In the genomic region with DNA sequence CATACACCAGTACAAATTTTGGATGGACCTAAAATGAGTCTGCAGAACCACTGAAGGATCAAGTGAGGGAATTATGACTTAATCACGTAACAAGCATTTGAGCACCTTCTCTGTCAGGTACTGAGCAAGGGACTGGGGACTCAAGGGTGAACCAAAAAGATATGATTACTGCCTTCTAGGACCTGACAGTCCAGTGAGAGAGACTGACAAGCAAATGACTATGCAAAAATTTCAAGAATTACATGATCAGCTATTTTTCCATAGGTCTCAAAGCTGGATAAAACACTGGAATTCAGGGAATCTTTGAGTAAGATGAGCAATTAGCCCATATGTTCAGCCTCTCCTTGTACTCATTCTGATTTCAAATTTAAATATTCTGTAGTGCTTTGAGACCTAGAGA, we compare ENCODE assay signal across 25 cellular contexts. TPM values are rescaled to one million over a fixed set of nuclear protein-coding genes. Genes with fewer than 3 reads are reported as not detected.
DNase-seq lines count a peak whose midpoint lies in the region; ATAC-seq, FAIRE-seq and TF ChIP-seq lines count a peak whose summit lies in the region.
"Had no signal": no experiment of that assay in that cellular context is flagged by ENCODE, and none has a peak within 500 bp of the region (broad histone marks: within the 10 kb centered on the region; RNA-seq: fewer than 3 reads in every experiment).

No MANE protein-coding gene starts in this region.

- H3K4me3 Mint-ChIP-seq in activated T-cell treated with anti-CD3 and anti-CD28 coated beads, Interleukin-2, amount 50 U/mL, for 24 hours, result no peak overlapping the region
- H3K4me3 Mint-ChIP-seq: CD14-positive monocyte had no signal

- H3K79me2 ChIP-seq in K562 (ENCODE audit: control insufficient read depth, insufficient read depth, low read length), result peaks cover 10% of the 10 kb centered on the region
- no peaks in the 10 kb centered on the region for H3K79me2 ChIP-seq in parathyroid adenoma

- no peak for FAIRE-seq in A549 (lab: Jason Lieb, UNC)
- peak; percentile 65 for FAIRE-seq in K562 (lab: Jason Lieb, UNC)
- FAIRE-seq: A204.1, GM12891, GM18507, H54 had no signal

- TF ChIP-seq RAD21 in A549 (conservative IDR thresholded peaks at IDR 0.05 in 1 of 2, IDR thresholded peaks at IDR 0.05 in 1 of 2), result no peak
- TF ChIP-seq RAD21 in K562 (CRISPR knock-in tag; conservative IDR thresholded peaks at IDR 0.05 in 1 of 2, IDR thresholded peaks at IDR 0.05 in 1 of 2), result no peak

- no peaks in the 10 kb centered on the region for H3K9me1 ChIP-seq in K562 (ENCODE audit: control insufficient read depth, insufficient read depth, low read length)

- DNase-seq in activated T-cell treated with anti-CD3 and anti-CD28 coated beads, Interleukin-2, amount 50 U/mL, for 24 hours, result no peak
- no peak for DNase-seq in activated T-cell treated with anti-CD3 and anti-CD28 coated beads, Interleukin-2, amount 50 U/mL, for 48 hours
- DNase-seq in A549 (ENCODE audit: low read depth in 1 of 2, low spot score in 1 of 2), result no peak
- peak in 2 of 4 experiments; percentile 37 to 43 for DNase-seq in K562 (ENCODE audit: extremely low read depth in 1 of 4, low spot score in 3 of 4)
- DNase-seq in NCI-H1105 (lab: John Stamatoyannopoulos, UW), result no peak
- no peak for DNase-seq in tibial nerve (ENCODE audit: low spot score in 2 of 2)
- DNase-seq: ACHN; AML-193; BE2C; CD4-positive, alpha-beta T cell; CD8-positive, alpha-beta memory T cell; DMS53; DMS79 treated with DMSO at 0.1 percent for 48 hours; GF-D8; GOT3; HFFc6 had no signal

- CTCF ChIA-PET in A549 (lab: Yijun Ruan, JAX) (interaction anchor here (1.5 kb wide), 1 partner anchor 18 kb away, joined by 3 read pairs; no protein-coding TSS in a partner anchor), K562 (lab: Yijun Ruan, JAX; ENCODE audit: low intra/inter-chr PET ratio) (no interaction called here)

- in situ Hi-C loops in K562 (cut with MboI), result no loop called here

- H3K4me1 Mint-ChIP-seq in activated T-cell treated with anti-CD3 and anti-CD28 coated beads, Interleukin-2, amount 50 U/mL, for 24 hours (ENCODE audit: low read depth), result peaks cover 30% of the 10 kb centered on the region

- peaks cover 12% of the 10 kb centered on the region; the same call in 2 of the 3 replicates for H3K4me1 ChIP-seq in A549
- peaks cover 14 to 19% of the 10 kb centered on the region in 2 experiments for H3K4me1 ChIP-seq in K562 (replicated peaks in 1 of 2; ENCODE audit: control insufficient read depth in 2 of 2, insufficient read depth in 2 of 2, low read length in 2 of 2)
- peaks cover 11% of the 10 kb centered on the region for H3K4me1 ChIP-seq in parathyroid adenoma
- peaks cover 0 to 10% (median 4%) of the 10 kb centered on the region in 4 donors for H3K4me1 ChIP-seq in tibial nerve
- H3K4me1 ChIP-seq: BE2C had no signal

- WGBS in A549 (ENCODE audit: missing lambda C conversion rate), result 100% methylated on average over 1 of the region's 1 CpG
- WGBS in K562 (ENCODE audit: insufficient coverage, low coverage, missing lambda C conversion rate), result 40% methylated on average over 1 of the region's 1 CpG
- 91 to 100% methylated on average over 1 of the region's 1 CpG for WGBS in tibial nerve, 2 donors

- H3K27ac ChIP-seq in A549 (no peak overlapping the region), K562 (ENCODE audit: extremely low read depth, low read depth, low read length) (no peak overlapping the region; the same call in 2 of the 3 replicates), parathyroid adenoma (peak overlapping the region; percentile 61), tibial nerve (no peak overlapping the region)
- H3K27ac ChIP-seq: 22Rv1; BLaER1 treated with 17β-estradiol and CSF1 and Interleukin-3, amounts not matched to agents 10 nM and 100 nM had no signal

- H2AFZ ChIP-seq in K562 (ENCODE audit: low read depth, low read length), result peak overlapping the region; percentile 76; the same call in 1 of the 2 replicates
- H2AFZ ChIP-seq in parathyroid adenoma, result no peak overlapping the region

- ATAC-seq in A549 (no peak), K562 (no peak; the same call in 2 of the 3 replicates)

- H3K36me3 ChIP-seq in K562 (ENCODE audit: control insufficient read depth, insufficient read depth, low read length) (peaks cover 21% of the 10 kb centered on the region; the same call in 2 of the 3 replicates), parathyroid adenoma (ENCODE audit: control insufficient read depth, insufficient read depth, low read length) (no peaks in the 10 kb centered on the region), tibial nerve (peaks cover 0 to 32% (median 0%) of the 10 kb centered on the region in 3 donors)

- H3K9ac ChIP-seq in K562 (ENCODE audit: insufficient read depth in 1 of 2, low read depth in 2 of 2, low read length in 2 of 2) (0 out of 4 replicates have a peak overlapping the region, but pooled peaks of 1 of the 2 experiments have one; percentile 28), parathyroid adenoma (no peak overlapping the region)
- H3K9ac ChIP-seq: BLaER1 treated with 17β-estradiol and CSF1 and Interleukin-3, amounts not matched to agents 10 nM and 100 nM had no signal

- no peak for TF ChIP-seq CTCF in A549 (IDR thresholded peaks at IDR 0.05)
- TF ChIP-seq CTCF in K562 (IDR thresholded peaks at IDR 0.05 in 2 of 3, conservative IDR thresholded peaks at IDR 0.05 in 1 of 3; ENCODE audit: insufficient read depth in 2 of 3, low read depth in 1 of 3, low read length in 3 of 3), result no peak
- no peak for TF ChIP-seq CTCF in parathyroid adenoma (IDR thresholded peaks at IDR 0.05)
- no peak for TF ChIP-seq CTCF in tibial nerve (IDR thresholded peaks at IDR 0.05)

- peaks cover 48% of the 10 kb centered on the region for H3K36me3 Mint-ChIP-seq in activated T-cell treated with anti-CD3 and anti-CD28 coated beads, Interleukin-2, amount 50 U/mL, for 24 hours (ENCODE audit: low read depth)

- intact Hi-C loops in K562 (cut with micrococcal nuclease), result no loop called here

- H3K27ac Mint-ChIP-seq in activated T-cell treated with anti-CD3 and anti-CD28 coated beads, Interleukin-2, amount 50 U/mL, for 24 hours, result peak overlapping the region; percentile 29
- H3K27ac Mint-ChIP-seq: CD14-positive monocyte; CD4-positive, alpha-beta T cell had no signal

- H4K20me1 ChIP-seq in K562 (replicated peaks; ENCODE audit: control insufficient read depth, insufficient read depth, low read length), result no peaks in the 10 kb centered on the region

- H3K27me3 Mint-ChIP-seq in activated T-cell treated with anti-CD3 and anti-CD28 coated beads, Interleukin-2, amount 50 U/mL, for 24 hours, result no peaks in the 10 kb centered on the region
- H3K27me3 Mint-ChIP-seq: CD4-positive, alpha-beta T cell; CD8-positive, alpha-beta memory T cell had no signal

- H3K4me2 ChIP-seq in A549 (no peak overlapping the region), K562 (ENCODE audit: insufficient read depth, low read length) (peak overlapping the region; percentile 29; the same call in 1 of the 2 replicates), parathyroid adenoma (ENCODE audit: low read length) (no peak overlapping the region)

- no peaks in the 10 kb centered on the region for H3K9me3 Mint-ChIP-seq in activated T-cell treated with anti-CD3 and anti-CD28 coated beads, Interleukin-2, amount 50 U/mL, for 24 hours
- H3K9me3 Mint-ChIP-seq: CD14-positive monocyte; CD4-positive, alpha-beta T cell; CD8-positive, alpha-beta memory T cell; HFFc6 had no signal

- POLR2A ChIA-PET in A549 (lab: Yijun Ruan, JAX) (no interaction called here), K562 (lab: Yijun Ruan, JAX) (interaction anchor here (0.7 to 3.4 kb wide), 3 partner anchors 9 to 34 kb away, joined by 3 to 15 read pairs (median 3); a partner anchor contains a TSS)

- H3K27me3 ChIP-seq in K562 (ENCODE audit: control insufficient read depth in 2 of 2, insufficient read depth in 2 of 2, low read length in 2 of 2) (no peaks in the 10 kb centered on the region), parathyroid adenoma (ENCODE audit: control insufficient read depth, insufficient read depth, low read length) (no peaks in the 10 kb centered on the region), tibial nerve (no peaks in the 10 kb centered on the region)
- H3K27me3 ChIP-seq: BE2C; BLaER1 treated with 17β-estradiol and CSF1 and Interleukin-3, amounts not matched to agents 10 nM and 100 nM had no signal

- no TSS peak for BruUV-seq in K562 (replicated peaks; lab: Mats Ljungman, UMichigan)

- no peak overlapping the region for H3K4me3 ChIP-seq in A549
- no peak overlapping the region for H3K4me3 ChIP-seq in K562
- H3K4me3 ChIP-seq in parathyroid adenoma (ENCODE audit: low read depth, low read length), result no peak overlapping the region
- no peak overlapping the region for H3K4me3 ChIP-seq in tibial nerve
- H3K4me3 ChIP-seq: BLaER1 treated with 17β-estradiol and CSF1 and Interleukin-3, amounts not matched to agents 10 nM and 100 nM; HAP-1 had no signal

- TF ChIP-seq EP300 in A549 (IDR thresholded peaks at IDR 0.05) (no peak), K562 (IDR thresholded peaks at IDR 0.05; ENCODE audit: low read length) (no peak), tibial nerve (IDR thresholded peaks at IDR 0.05) (no peak)

- TF ChIP-seq POLR2A in A549 (IDR thresholded peaks at IDR 0.05; ENCODE audit: low read length) (no peak), K562 (conservative IDR thresholded peaks at IDR 0.05) (no peak), tibial nerve (IDR thresholded peaks at IDR 0.05) (no peak)

- H3K9me3 ChIP-seq in A549 (no peaks in the 10 kb centered on the region), K562 (replicated peaks; ENCODE audit: control insufficient read depth, insufficient read depth, low read depth, low read length) (no peaks in the 10 kb centered on the region), parathyroid adenoma (ENCODE audit: control insufficient read depth, low read length) (no peaks in the 10 kb centered on the region), tibial nerve (no peaks in the 10 kb centered on the region)
- H3K9me3 ChIP-seq: BE2C; BLaER1 treated with 17β-estradiol and CSF1 and Interleukin-3, amounts not matched to agents 10 nM and 100 nM; HAP-1 had no signal

RNA-seq across cellular contexts. Expression of a gene that starts 5.2 kb away (rescaled TPM):
- polyA plus RNA-seq in A549 (2011; rRNA removed), result 197 and 283 TPM in 2 replicates
- polyA plus RNA-seq in A549 (2012; cell fraction: cytosol; rRNA removed), result 46.9 and 47.2 TPM in 2 replicates
- 66.0 and 90.3 TPM in 2 replicates for polyA plus RNA-seq in A549 (2012; cell fraction: nucleus; rRNA removed)
- 83.8 to 92.1 TPM (median 89.6 TPM) in 3 replicates for polyA plus RNA-seq in A549 (2017; fragmentation: RNase III; extraction: RNeasy Plus Mini Kit Qiagen cat#74134 plus additional on column Dnase treatment)
- polyA minus RNA-seq in A549 (2011; rRNA and poly(A)+ RNA removed), result 536 and 572 TPM in 2 replicates
- 340 and 391 TPM in 2 replicates for total RNA-seq in K562 (2011; cell fraction: chromatin; rRNA removed; ENCODE audit: low replicate concordance)
- total RNA-seq in K562 (2011; cell fraction: nucleolus; rRNA removed), result 528 and 545 TPM in 2 replicates
- 415 and 429 TPM in 2 replicates for total RNA-seq in K562 (2011; cell fraction: nucleoplasm; rRNA removed)
- 70.7 and 95.7 TPM in 2 replicates for total RNA-seq in K562 (2014; rRNA removed)
- 192 and 210 TPM in 2 replicates for total RNA-seq in K562 (2014; rRNA removed; fragmentation: Illumina TruSeq; extraction: Trizol)
- total RNA-seq in K562 (2015; rRNA removed; fragmentation: Illumina TruSeq; extraction: Trizol), result 159 and 165 TPM in 2 replicates
- 148 and 167 TPM in 2 replicates for total RNA-seq in K562 (2021)
- 208 and 296 TPM in 2 replicates for polyA plus RNA-seq in K562 (2011; rRNA removed)
- 224 and 257 TPM in 2 replicates for polyA plus RNA-seq in K562 (2011; cell fraction: cytosol; rRNA removed)
- polyA plus RNA-seq in K562 (2011; cell fraction: nucleus; rRNA removed), result 171 and 194 TPM in 2 replicates
- polyA plus RNA-seq in K562 (2012), result 171 and 200 TPM in 2 replicates
- polyA plus RNA-seq in K562 (2014; fragmentation: Illumina TruSeq; extraction: Trizol), result 170 and 212 TPM in 2 replicates
- 100 to 1,000 TPM; 197 to 330 TPM for polyA plus RNA-seq in K562 (2014; fragmentation: Nextera tagmentation; extraction: Ambion mirVana)
- 73.3 and 108 TPM in 2 replicates for polyA plus RNA-seq in K562 (2014; rRNA removed)
- polyA minus RNA-seq in K562 (2011; rRNA and poly(A)+ RNA removed), result 589 and 1,261 TPM in 2 replicates
- polyA minus RNA-seq in K562 (2011; cell fraction: cytosol; rRNA and poly(A)+ RNA removed), result 132 and 273 TPM in 2 replicates
- 106 and 141 TPM in 2 replicates for polyA minus RNA-seq in K562 (2011; cell fraction: nucleus; rRNA and poly(A)+ RNA removed)
- 100 to 1,000 TPM in 1 of 4 donors, 10 to 100 TPM in 3; 54.8 to 172 (median 73.3) TPM for total RNA-seq in tibial nerve

RNA-seq across cellular contexts. Expression of a gene that starts 18.2 kb away (rescaled TPM):
- polyA plus RNA-seq in A549 (2011; rRNA removed), result 132 and 138 TPM in 2 replicates
- polyA plus RNA-seq in A549 (2012; cell fraction: cytosol; rRNA removed), result 62.8 and 79.9 TPM in 2 replicates
- 21.9 and 35.8 TPM in 2 replicates for polyA plus RNA-seq in A549 (2012; cell fraction: nucleus; rRNA removed)
- polyA plus RNA-seq in A549 (2017; fragmentation: RNase III; extraction: RNeasy Plus Mini Kit Qiagen cat#74134 plus additional on column Dnase treatment), result 106 to 112 TPM (median 108 TPM) in 3 replicates
- 70.8 and 80.8 TPM in 2 replicates for polyA minus RNA-seq in A549 (2011; rRNA and poly(A)+ RNA removed)
- 79.5 and 79.6 TPM in 2 replicates for total RNA-seq in K562 (2011; cell fraction: chromatin; rRNA removed; ENCODE audit: low replicate concordance)
- 86.2 and 96.6 TPM in 2 replicates for total RNA-seq in K562 (2011; cell fraction: nucleolus; rRNA removed)
- 142 and 189 TPM in 2 replicates for total RNA-seq in K562 (2011; cell fraction: nucleoplasm; rRNA removed)
- total RNA-seq in K562 (2014; rRNA removed), result 151 and 192 TPM in 2 replicates
- total RNA-seq in K562 (2014; rRNA removed; fragmentation: Illumina TruSeq; extraction: Trizol), result 187 and 198 TPM in 2 replicates
- 160 and 168 TPM in 2 replicates for total RNA-seq in K562 (2015; rRNA removed; fragmentation: Illumina TruSeq; extraction: Trizol)
- total RNA-seq in K562 (2021), result 159 and 165 TPM in 2 replicates
- polyA plus RNA-seq in K562 (2011; rRNA removed), result 128 and 239 TPM in 2 replicates
- 178 and 192 TPM in 2 replicates for polyA plus RNA-seq in K562 (2011; cell fraction: cytosol; rRNA removed)
- polyA plus RNA-seq in K562 (2011; cell fraction: nucleus; rRNA removed), result 52.1 and 69.8 TPM in 2 replicates
- 121 and 150 TPM in 2 replicates for polyA plus RNA-seq in K562 (2012)
- polyA plus RNA-seq in K562 (2014; fragmentation: Illumina TruSeq; extraction: Trizol), result 249 and 260 TPM in 2 replicates
- polyA plus RNA-seq in K562 (2014; fragmentation: Nextera tagmentation; extraction: Ambion mirVana), result 10 to 100 TPM; 50.4 to 72.2 TPM
- 182 and 210 TPM in 2 replicates for polyA plus RNA-seq in K562 (2014; rRNA removed)
- polyA minus RNA-seq in K562 (2011; rRNA and poly(A)+ RNA removed), result 155 and 274 TPM in 2 replicates
- polyA minus RNA-seq in K562 (2011; cell fraction: cytosol; rRNA and poly(A)+ RNA removed), result 34.8 and 79.5 TPM in 2 replicates
- 17.2 and 23.3 TPM in 2 replicates for polyA minus RNA-seq in K562 (2011; cell fraction: nucleus; rRNA and poly(A)+ RNA removed)
- total RNA-seq in tibial nerve, result 10 to 100 TPM; 59.8 to 88.5 (median 76.1) TPM

RNA-seq across cellular contexts. Expression of a gene that starts 37.5 kb away (rescaled TPM):
- polyA plus RNA-seq in A549 (2011; rRNA removed) (47.0 and 64.5 TPM in 2 replicates), A549 (2017; fragmentation: RNase III; extraction: RNeasy Plus Mini Kit Qiagen cat#74134 plus additional on column Dnase treatment) (35.2 to 39.0 TPM (median 38.8 TPM) in 3 replicates), K562 (2011; rRNA removed) (58.7 and 108 TPM in 2 replicates), K562 (2014; fragmentation: Illumina TruSeq; extraction: Trizol) (91.4 and 102 TPM in 2 replicates), K562 (2014; fragmentation: Nextera tagmentation; extraction: Ambion mirVana) (10 to 100 TPM; 63.9 to 70.9 TPM), K562 (2014; rRNA removed) (68.7 and 74.1 TPM in 2 replicates)
- 15.7 and 16.0 TPM in 2 replicates for polyA plus RNA-seq in A549 (2012; cell fraction: cytosol; rRNA removed)
- polyA plus RNA-seq in A549 (2012; cell fraction: nucleus; rRNA removed), result 6.1 and 9.5 TPM in 2 replicates
- 20.1 and 24.1 TPM in 2 replicates for polyA minus RNA-seq in A549 (2011; rRNA and poly(A)+ RNA removed)
- total RNA-seq in K562 (2011; cell fraction: chromatin; rRNA removed; ENCODE audit: low replicate concordance), result 48.7 and 145 TPM in 2 replicates
- total RNA-seq in K562 (2011; cell fraction: nucleolus; rRNA removed), result 27.3 and 34.2 TPM in 2 replicates
- total RNA-seq in K562 (2011; cell fraction: nucleoplasm; rRNA removed), result 59.7 and 90.7 TPM in 2 replicates
- total RNA-seq in K562 (2014; rRNA removed) (62.6 and 71.9 TPM in 2 replicates), K562 (2014; rRNA removed; fragmentation: Illumina TruSeq; extraction: Trizol) (103 and 115 TPM in 2 replicates), K562 (2015; rRNA removed; fragmentation: Illumina TruSeq; extraction: Trizol) (87.5 and 88.8 TPM in 2 replicates), K562 (2021) (92.8 and 94.0 TPM in 2 replicates), tibial nerve (1 to 10 TPM in 1 of 4 donors, under 1 TPM in 3; 0.60 to 1.5 (median 0.91) TPM)
- polyA plus RNA-seq in K562 (2011; cell fraction: cytosol; rRNA removed), result 26.0 and 32.8 TPM in 2 replicates
- polyA plus RNA-seq in K562 (2011; cell fraction: nucleus; rRNA removed), result 29.3 and 30.2 TPM in 2 replicates
- polyA plus RNA-seq in K562 (2012), result 65.7 and 70.1 TPM in 2 replicates
- 67.6 and 79.8 TPM in 2 replicates for polyA minus RNA-seq in K562 (2011; rRNA and poly(A)+ RNA removed)
- polyA minus RNA-seq in K562 (2011; cell fraction: cytosol; rRNA and poly(A)+ RNA removed), result 19.7 and 38.1 TPM in 2 replicates
- polyA minus RNA-seq in K562 (2011; cell fraction: nucleus; rRNA and poly(A)+ RNA removed), result 40.3 and 46.8 TPM in 2 replicates

Comparison
In these comparisons a context has a peak if more than half of its experiments do, and no peak if none do; other contexts are left out.
1. RNA of a gene that starts 37.5 kb away (total RNA-seq): 27.3 to 145 TPM in K562; 0.60 to 1.5 TPM in tibial nerve; every median in the first group is over 10 times any median in the second.